17 cellular contexts compared by ENCODE assay signal in genomic region chr1:214120951-214121350, GRCh38.
"Had no signal": no experiment of that assay in that cellular context is flagged by ENCODE, and none has a peak within 500 bp of the region (broad histone marks: within the 10 kb centered on the region; RNA-seq: fewer than 3 reads in every experiment).

No MANE protein-coding gene starts in this region.

- DNase-seq: cortex of kidney; dorsolateral prefrontal cortex; effector CD8-positive, alpha-beta T cell; foreskin melanocyte; head of caudate nucleus; hippocampal formation; natural killer cell; posterior cingulate gyrus; spleen; stimulated activated CD4-positive, alpha-beta T cell treated with anti-CD3 and anti-CD28 coated beads, Interleukin-15, amount 100 ng/mL, for 24 hours; stimulated activated CD4-positive, alpha-beta T cell treated with anti-CD3 and anti-CD28 coated beads, Interleukin-1b, Interleukin-23, amount 100 ng/mL, for 48 hours; stimulated activated CD4-positive, alpha-beta T cell treated with anti-CD3 and anti-CD28 coated beads, Interleukin-4, amount 100 ng/mL, for 24 hours; tibial artery; upper lobe of right lung had no signal

- ATAC-seq: left lobe of liver; natural killer cell; sciatic nerve; stimulated activated memory B cell treated with anti-CD40 and anti-IgM and Interleukin-4, amounts not matched to agents 10 μg/mL and 1 μg/mL and 100 μg/mL, for 72 hours; upper lobe of right lung had no signal
